In genomic region chr2:22812065-22812680, GRCh38 we compare ENCODE assay signal across 14 cellular contexts.
DNase-seq lines count a peak whose midpoint lies in the region; TF ChIP-seq lines count a peak whose summit lies in the region.
"Had no signal": no experiment of that assay in that cellular context is flagged by ENCODE, and none has a peak within 500 bp of the region (broad histone marks: within the 10 kb centered on the region; RNA-seq: fewer than 3 reads in every experiment).

No MANE protein-coding gene starts in this region.

- H3K9ac ChIP-seq in KMS-11 (no peak overlapping the region), adipocyte (ENCODE audit: low read length) (peak overlapping the region; percentile 30), mesenchymal stem cell (ENCODE audit: low read length) (peak overlapping the region; percentile 65)

- no peaks in the 10 kb centered on the region for H3K36me3 ChIP-seq in ACC112 (ENCODE audit: insufficient read depth, low read length)
- no peaks in the 10 kb centered on the region for H3K36me3 ChIP-seq in KMS-11 (ENCODE audit: insufficient read depth)
- no peaks in the 10 kb centered on the region for H3K36me3 ChIP-seq in adipocyte (ENCODE audit: control insufficient read depth, insufficient read depth, low read length, severe bottlenecking)
- H3K36me3 ChIP-seq in mesenchymal stem cell (ENCODE audit: control insufficient read depth in 1 of 2, insufficient read depth in 2 of 2, low read depth in 1 of 2, low read length in 2 of 2): no peaks in the 10 kb centered on the region

- no peak overlapping the region for H3K18ac ChIP-seq in mesenchymal stem cell (ENCODE audit: low read depth in 1 of 2, low read length in 2 of 2)

- no peaks in the 10 kb centered on the region for H3K79me1 ChIP-seq in mesenchymal stem cell (replicated peaks; ENCODE audit: low read length, poor library complexity, severe bottlenecking)

- H4K20me1 ChIP-seq in KMS-11 (ENCODE audit: insufficient read depth): no peaks in the 10 kb centered on the region

- no peak overlapping the region for H2BK12ac ChIP-seq in mesenchymal stem cell (ENCODE audit: low read length in 2 of 2)

- H2AFZ ChIP-seq in ACC112 (ENCODE audit: low read length, unreplicated experiment) (no peak overlapping the region), KMS-11 (ENCODE audit: low read depth) (no peak overlapping the region), mesenchymal stem cell (ENCODE audit: low read depth, low read length) (no peak overlapping the region)

- no peak overlapping the region for H2BK120ac ChIP-seq in mesenchymal stem cell (ENCODE audit: low read depth, low read length)

- H3K27me3 ChIP-seq in ACC112 (ENCODE audit: insufficient read depth, low read length): no peaks in the 10 kb centered on the region
- no peaks in the 10 kb centered on the region for H3K27me3 ChIP-seq in KMS-11 (ENCODE audit: insufficient read depth, low read depth)
- H3K27me3 ChIP-seq in adipocyte (replicated peaks; ENCODE audit: control insufficient read depth, insufficient read depth, low read length): no peaks in the 10 kb centered on the region
- no peaks in the 10 kb centered on the region for H3K27me3 ChIP-seq in mesenchymal stem cell (ENCODE audit: control insufficient read depth in 1 of 2, insufficient read depth in 1 of 2, low read length in 2 of 2)

- H3K4me2 ChIP-seq in KMS-11 (peak overlapping the region; percentile 46; the same call in 1 of the 2 replicates), mesenchymal stem cell (ENCODE audit: low read length, poor library complexity, severe bottlenecking) (no peak overlapping the region)

- no peak overlapping the region for H2BK5ac ChIP-seq in mesenchymal stem cell (ENCODE audit: low read depth, low read length, poor library complexity, severe bottlenecking)

- no CpG with 5 or more reads among the region's 2 CpGs for WGBS in mesenchymal stem cell

- no peak overlapping the region for H3K14ac ChIP-seq in mesenchymal stem cell (ENCODE audit: low read length in 2 of 2)

- H2BK15ac ChIP-seq in mesenchymal stem cell (ENCODE audit: low read depth, poor library complexity, severe bottlenecking): no peak overlapping the region

- H3K4me1 ChIP-seq in ACC112 (ENCODE audit: control insufficient read depth, insufficient read depth, low read length, unreplicated experiment) (no peaks in the 10 kb centered on the region), KMS-11 (ENCODE audit: low read depth, poor library complexity, severe bottlenecking) (peaks cover 35% of the 10 kb centered on the region), adipocyte (ENCODE audit: control insufficient read depth, insufficient read depth, low read length) (peaks cover 14% of the 10 kb centered on the region), mesenchymal stem cell (ENCODE audit: control insufficient read depth, insufficient read depth, low read depth, low read length) (no peaks in the 10 kb centered on the region)

- H3K9me3 ChIP-seq in adipocyte (ENCODE audit: control insufficient read depth, low read length) (peaks cover 2% of the 10 kb centered on the region), mesenchymal stem cell (ENCODE audit: control insufficient read depth, low read length) (peaks cover under 1% of the 10 kb centered on the region)

- H3K23ac ChIP-seq in mesenchymal stem cell (ENCODE audit: low read length in 2 of 2): no peak overlapping the region

- no peak overlapping the region for H2AK5ac ChIP-seq in mesenchymal stem cell (ENCODE audit: low read length, severe bottlenecking)

- H4K91ac ChIP-seq in mesenchymal stem cell (ENCODE audit: low read length): no peak overlapping the region

- DNase-seq in adipocyte (ENCODE audit: low read depth) (no peak), mesenchymal stem cell (no peak), NOMO-1 (lab: John Stamatoyannopoulos, UW; ENCODE audit: unreplicated experiment in 2 of 2) (no peak)
- DNase-seq in activated effector memory CD4-positive, alpha-beta T cell treated with Interleukin-2 at 50 U/mL for 16 hours: no peak
- DNase-seq in stimulated activated CD4-positive, alpha-beta T cell treated with anti-CD3 and anti-CD28 coated beads, Interleukin-4, amount 100 ng/mL, for 4 hours: no peak
- DNase-seq: 8988T; C1 segment of cervical spinal cord; Calu3; CD4-positive, alpha-beta T cell; DMS79 treated with DMSO at 0.1 percent for 48 hours; H9 had no signal

- H3K79me2 ChIP-seq in ACC112 (ENCODE audit: control insufficient read depth, insufficient read depth, low read length, unreplicated experiment) (no peaks in the 10 kb centered on the region), KMS-11 (ENCODE audit: insufficient read depth, low read depth) (no peaks in the 10 kb centered on the region)

- H3K4me3 ChIP-seq in ACC112 (ENCODE audit: low read depth, low read length) (peak overlapping the region; percentile 27; the same call in 1 of the 2 replicates), KMS-11 (IDR thresholded peaks at IDR 0.05; ENCODE audit: insufficient read depth, low read depth, low read length) (no peak overlapping the region), adipocyte (ENCODE audit: low read length) (peak overlapping the region; percentile 56), mesenchymal stem cell (ENCODE audit: insufficient read depth in 1 of 2, low read depth in 1 of 2, low read length in 2 of 2) (peak overlapping the region in 1 of 2 experiments; percentile 50)
- H3K4me3 ChIP-seq: GM12878 had no signal

- no peak overlapping the region for H3K4ac ChIP-seq in mesenchymal stem cell (ENCODE audit: low read depth in 1 of 2, low read length in 2 of 2)

- no peak overlapping the region for H3K27ac ChIP-seq in ACC112 (ENCODE audit: low read depth, low read length)
- no peak overlapping the region for H3K27ac ChIP-seq in KMS-11
- no peak overlapping the region for H3K27ac ChIP-seq in mesenchymal stem cell (ENCODE audit: low read length, poor library complexity, severe bottlenecking)

- H4K8ac ChIP-seq in mesenchymal stem cell (ENCODE audit: low read length): no peak overlapping the region

- TF ChIP-seq CTCF in KMS-11 (conservative IDR thresholded peaks at IDR 0.05; ENCODE audit: low read depth, low read length): no peak
